Comparison of ENCODE assay signal across 8 cellular contexts in the genomic region with DNA sequence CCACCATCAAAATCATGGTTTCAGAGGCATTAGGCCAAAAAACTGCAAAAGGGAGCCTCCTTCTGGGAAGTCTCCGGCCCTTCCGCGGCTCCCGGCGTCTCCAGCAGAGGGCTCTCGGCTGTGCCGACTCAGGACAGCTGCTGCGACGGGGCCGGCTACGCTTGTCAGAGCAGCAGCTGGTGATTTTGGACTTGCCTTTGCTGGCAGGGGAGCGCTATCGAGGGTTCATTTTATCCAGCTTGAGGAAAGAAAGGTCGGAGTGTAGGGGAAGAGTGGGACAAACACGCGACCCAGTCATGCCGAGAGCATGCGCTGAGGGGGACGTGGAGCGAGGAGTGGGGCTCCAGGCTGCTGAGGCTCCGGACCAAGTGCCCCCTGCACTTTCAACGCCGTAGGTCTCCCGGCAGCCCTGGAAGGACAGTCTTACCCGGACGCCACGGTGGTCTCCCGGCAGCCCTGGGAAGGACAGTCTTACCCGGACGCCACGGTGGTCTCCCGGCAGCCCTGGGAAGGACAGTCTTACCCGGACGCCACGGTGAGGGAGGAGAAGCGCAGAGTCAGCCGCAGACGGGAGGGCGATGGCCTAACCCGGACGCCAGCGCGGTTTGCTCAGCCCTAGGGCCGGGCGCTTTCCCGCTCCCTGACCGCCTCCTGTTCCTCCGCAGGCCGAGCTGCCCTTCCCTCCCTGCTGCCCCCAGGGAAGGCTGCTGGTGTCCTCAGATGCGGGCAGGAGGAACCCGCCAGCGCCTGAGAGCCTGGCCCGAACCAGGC. TPM values are rescaled to one million over a fixed set of nuclear protein-coding genes. Genes with fewer than 3 reads are reported as not detected.
DNase-seq lines count a peak whose midpoint lies in the region; ATAC-seq and TF ChIP-seq lines count a peak whose summit lies in the region.

No MANE protein-coding gene starts in this region.

- DNase-seq in DMS153 treated with DMSO at 0.1 percent for 48 hours (lab: John Stamatoyannopoulos, UW; ENCODE audit: unreplicated experiment): peak; percentile 58
- DNase-seq in activated CD4-positive, CD25-positive, alpha-beta regulatory T cell treated with anti-CD3 and anti-CD28 coated beads, Interleukin-2, amount 50 U/mL, for 72 hours: peak; percentile 43
- DNase-seq in chondrocyte (ENCODE audit: low spot score): no peak
- DNase-seq in kidney epithelial cell (ENCODE audit: low read depth): peak; percentile 35
- DNase-seq in stimulated activated CD4-positive, alpha-beta T cell treated with anti-CD3 and anti-CD28 coated beads, Interleukin-15, amount 100 ng/mL, for 24 hours: peak; percentile 72
- no peak for DNase-seq in GF-D8 (lab: John Stamatoyannopoulos, UW)

- peak overlapping the region; percentile 84 for H3K4me3 Mint-ChIP-seq in chondrocyte (ENCODE audit: unreplicated experiment)

- no peaks in the 10 kb centered on the region for H3K27me3 Mint-ChIP-seq in chondrocyte (ENCODE audit: low read depth)

- H3K4me1 Mint-ChIP-seq in chondrocyte (ENCODE audit: low read depth): peaks cover 7% of the 10 kb centered on the region

- H3K36me3 ChIP-seq in kidney epithelial cell (ENCODE audit: control insufficient read depth, insufficient read depth, low read length): no peaks in the 10 kb centered on the region

- ATAC-seq in GM21723 (IDR thresholded peaks at IDR 0.05; ENCODE audit: unreplicated experiment): peak; percentile 83

- TF ChIP-seq CTCF in LNCAP (IDR thresholded peaks at IDR 0.05): peak; percentile 66
- TF ChIP-seq CTCF in chondrocyte (IDR thresholded peaks at IDR 0.05): peak; percentile 87
- TF ChIP-seq CTCF in kidney epithelial cell (IDR thresholded peaks at IDR 0.05; ENCODE audit: insufficient read depth, low read length, poor library complexity, severe bottlenecking): peak; percentile 97

- H3K4me3 ChIP-seq in kidney epithelial cell (ENCODE audit: low read depth, low read length): peak overlapping the region; percentile 31

- no peaks in the 10 kb centered on the region for H3K27me3 ChIP-seq in kidney epithelial cell (ENCODE audit: control insufficient read depth, insufficient read depth, low read length)

- no peaks in the 10 kb centered on the region for H3K9me3 Mint-ChIP-seq in chondrocyte (ENCODE audit: low read depth)

- H3K36me3 Mint-ChIP-seq in chondrocyte (ENCODE audit: low read depth): peaks cover 7% of the 10 kb centered on the region

- peak overlapping the region; percentile 67 for H3K27ac Mint-ChIP-seq in chondrocyte (ENCODE audit: unreplicated experiment)

RNA-seq across cellular contexts. Expression of a gene that starts 21.7 kb away (rescaled TPM):
- total RNA-seq in chondrocyte (40.6 to 46.8 TPM (median 43.2 TPM) in 3 replicates), kidney epithelial cell (66.9 and 77.3 TPM in 2 replicates)

Comparison
In these comparisons a context has a peak if more than half of its experiments do, and no peak if none do; other contexts are left out.
1. DNase-seq: peak in DMS153 treated with DMSO at 0.1 percent for 48 hours (single experiment), activated CD4-positive, CD25-positive, alpha-beta regulatory T cell treated with anti-CD3 and anti-CD28 coated beads, Interleukin-2, amount 50 U/mL, for 72 hours (single experiment), kidney epithelial cell (single experiment) and stimulated activated CD4-positive, alpha-beta T cell treated with anti-CD3 and anti-CD28 coated beads, Interleukin-15, amount 100 ng/mL, for 24 hours (single experiment); none in chondrocyte (single experiment) and GF-D8 (single experiment).
2. Peak in every context shown above with its lines, with median percentiles within 50 percentile points of each other: CTCF ChIP-seq.